ENCODE assay signal across 17 cellular contexts in genomic region chr7:137870684-137871083, GRCh38.
"Had no signal": no experiment of that assay in that cellular context is flagged by ENCODE, and none has a peak within 500 bp of the region (broad histone marks: within the 10 kb centered on the region; RNA-seq: fewer than 3 reads in every experiment).

No MANE protein-coding gene starts in this region.

- ATAC-seq: activated CD8-positive, alpha-beta memory T cell treated with anti-CD3 and anti-CD28 coated beads, Interleukin-2, amount 10 ng/mL, durations not matched to agents 7 days and 5 days; left lobe of liver; natural killer cell treated with Interleukin-12 subunit alpha and Interleukin-12 subunit beta and Interleukin-15 and Interleukin-18, amount 100 ng/mL, for 72 hours had no signal

- H3K4me1 ChIP-seq: upper lobe of left lung had no signal

- DNase-seq: activated CD4-positive, alpha-beta T cell treated with anti-CD3 and anti-CD28 coated beads, Interleukin-2, amount 50 U/mL, for 48 hours; activated CD4-positive, CD25-positive, alpha-beta regulatory T cell treated with anti-CD3 and anti-CD28 coated beads, Interleukin-2, amount 50 U/mL, for 72 hours; activated CD8-positive, alpha-beta memory T cell treated with anti-CD3 and anti-CD28 coated beads, Interleukin-2, amount 10 ng/mL, durations not matched to agents 7 days and 5 days; activated effector memory CD4-positive, alpha-beta T cell treated with Interleukin-2 at 50 U/mL for 16 hours; activated T-cell treated with anti-CD3 and anti-CD28 coated beads, Interleukin-2, amount 50 U/mL, for 1 hour; effector memory CD4-positive, alpha-beta T cell; retina; stimulated activated CD4-positive, alpha-beta T cell treated with anti-CD3 and anti-CD28 coated beads, Interleukin-4, amount 100 ng/mL, for 24 hours; stimulated activated naive CD4-positive, alpha-beta T cell; upper lobe of left lung had no signal

- H3K4me3 ChIP-seq: skin epidermis, upper lobe of left lung had no signal

- H3K27ac Mint-ChIP-seq: activated CD8-positive, alpha-beta memory T cell treated with anti-CD3 and anti-CD28 coated beads, Interleukin-2, amount 10 ng/mL, durations not matched to agents 7 days and 5 days; activated naive CD4-positive, alpha-beta T cell treated with anti-CD3 and anti-CD28 coated beads, Interleukin-2, amount 50 U/mL, for 24 hours; dendritic cell treated with granulocyte-macrophage colony-stimulating factor and Interleukin-4, amounts not matched to agents 40 ng/mL and 50 ng/mL, for 4 days; natural killer cell treated with Interleukin-12 subunit alpha and Interleukin-12 subunit beta and Interleukin-15 and Interleukin-18, amount 100 ng/mL, for 72 hours had no signal

- H3K9me3 Mint-ChIP-seq: central memory CD8-positive, alpha-beta T cell; natural killer cell treated with Interleukin-12 subunit alpha and Interleukin-12 subunit beta and Interleukin-15 and Interleukin-18, amount 100 ng/mL, for 72 hours had no signal

- H3K4me1 Mint-ChIP-seq: central memory CD8-positive, alpha-beta T cell had no signal

- H3K27me3 ChIP-seq: upper lobe of left lung had no signal

- H3K27me3 Mint-ChIP-seq: activated CD8-positive, alpha-beta memory T cell treated with anti-CD3 and anti-CD28 coated beads, Interleukin-2, amount 10 ng/mL, durations not matched to agents 7 days and 5 days; activated naive CD4-positive, alpha-beta T cell treated with anti-CD3 and anti-CD28 coated beads, Interleukin-2, amount 50 U/mL, for 24 hours; central memory CD8-positive, alpha-beta T cell; dendritic cell treated with granulocyte-macrophage colony-stimulating factor and Interleukin-4, amounts not matched to agents 40 ng/mL and 50 ng/mL, for 4 days; natural killer cell treated with Interleukin-12 subunit alpha and Interleukin-12 subunit beta and Interleukin-15 and Interleukin-18, amount 100 ng/mL, for 72 hours had no signal

- H3K4me3 Mint-ChIP-seq: activated CD8-positive, alpha-beta memory T cell treated with anti-CD3 and anti-CD28 coated beads, Interleukin-2, amount 10 ng/mL, durations not matched to agents 7 days and 5 days; activated naive CD4-positive, alpha-beta T cell treated with anti-CD3 and anti-CD28 coated beads, Interleukin-2, amount 50 U/mL, for 24 hours; brain; central memory CD8-positive, alpha-beta T cell; dendritic cell treated with granulocyte-macrophage colony-stimulating factor and Interleukin-4, amounts not matched to agents 40 ng/mL and 50 ng/mL, for 4 days; natural killer cell treated with Interleukin-12 subunit alpha and Interleukin-12 subunit beta and Interleukin-15 and Interleukin-18, amount 100 ng/mL, for 72 hours had no signal

- H3K9me3 ChIP-seq: upper lobe of left lung had no signal
